In the genomic region with DNA sequence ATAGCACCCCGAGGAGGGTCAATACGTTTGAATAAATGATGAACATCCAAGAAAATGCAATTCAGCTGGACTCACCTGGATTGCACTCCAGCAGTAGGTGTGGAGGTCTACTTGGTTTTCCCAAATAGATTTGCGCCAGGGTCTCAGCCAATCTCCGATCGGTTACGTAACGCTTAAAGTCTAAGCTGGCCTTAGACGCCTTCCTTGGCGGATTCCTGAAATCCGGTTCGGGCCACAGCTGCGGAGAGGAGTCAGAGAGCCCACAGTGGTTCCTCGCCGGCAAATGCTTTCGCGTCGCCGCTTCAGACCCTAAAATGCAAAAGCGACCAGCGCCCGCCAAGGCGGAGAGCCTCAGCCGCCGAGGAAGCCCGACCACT, we compare ENCODE assay signal across 2 cellular contexts.
TF ChIP-seq lines count a peak whose summit lies in the region.

No MANE protein-coding gene starts in this region.

TF ChIP-seq in GM12878, 131 proteins besides CTCF, POLR2A, EP300 and RAD21:
- TF ChIP-seq NRF1 (conservative IDR thresholded peaks at IDR 0.05; ENCODE audit: low read depth, low read length) (no peak), TCF7 (IDR thresholded peaks at IDR 0.05; ENCODE audit: borderline replicate concordance) (no peak), EED (IDR thresholded peaks at IDR 0.05; ENCODE audit: low read depth) (0 out of 2 replicates have a peak, but pooled peaks have one; percentile 4), NR2C2 (IDR thresholded peaks at IDR 0.05; ENCODE audit: borderline replicate concordance, control insufficient read depth, insufficient read length, low read depth) (no peak)

TF ChIP-seq in HepG2, 621 proteins besides CTCF, POLR2A, EP300 and RAD21 (continues in another document):
- TF ChIP-seq HOXA5 (CRISPR knock-in tag; IDR thresholded peaks at IDR 0.05): 0 out of 2 replicates have a peak, but pooled peaks have one; percentile 7
- peak; percentile 6; the same call in 1 of the 2 replicates for TF ChIP-seq BORCS8-MEF2B (CRISPR knock-in tag; IDR thresholded peaks at IDR 0.05)
- TF ChIP-seq NFYB (CRISPR knock-in tag; IDR thresholded peaks at IDR 0.05): no peak
- no peak for TF ChIP-seq TEAD3 (CRISPR knock-in tag; optimal IDR thresholded peaks at IDR 0.05; ENCODE audit: borderline replicate concordance)
- no peak for TF ChIP-seq FOXK2 (IDR thresholded peaks at IDR 0.05)
- TF ChIP-seq MLX (CRISPR knock-in tag; IDR thresholded peaks at IDR 0.05): no peak
- TF ChIP-seq XRCC5 (optimal IDR thresholded peaks at IDR 0.05; ENCODE audit: low read length): no peak
- TF ChIP-seq SALL2 (CRISPR knock-in tag; IDR thresholded peaks at IDR 0.05): no peak
- TF ChIP-seq ZEB1 (IDR thresholded peaks at IDR 0.05; ENCODE audit: insufficient replicate concordance, low read depth): no peak
- TF ChIP-seq CEBPG (CRISPR knock-in tag; IDR thresholded peaks at IDR 0.05): 0 out of 2 replicates have a peak, but pooled peaks have one; percentile 26
- no peak for TF ChIP-seq REL (CRISPR knock-in tag; conservative IDR thresholded peaks at IDR 0.05)
- TF ChIP-seq HNRNPLL (IDR thresholded peaks at IDR 0.05; ENCODE audit: low read depth, low read length, poor library complexity, severe bottlenecking): no peak
- no peak for TF ChIP-seq ARNT2 (CRISPR knock-in tag; IDR thresholded peaks at IDR 0.05; ENCODE audit: low read depth)
- TF ChIP-seq ZNF382 (CRISPR knock-in tag; IDR thresholded peaks at IDR 0.05; ENCODE audit: borderline replicate concordance): no peak
- TF ChIP-seq SATB2 (CRISPR knock-in tag; IDR thresholded peaks at IDR 0.05): 0 out of 2 replicates have a peak, but pooled peaks have one; percentile 33
- no peak for TF ChIP-seq ZNF670 (CRISPR knock-in tag; IDR thresholded peaks at IDR 0.05; ENCODE audit: borderline replicate concordance)
- no peak for TF ChIP-seq HNRNPL (IDR thresholded peaks at IDR 0.05; ENCODE audit: low read depth, low read length)
- no peak for TF ChIP-seq ZNF276 (CRISPR knock-in tag; IDR thresholded peaks at IDR 0.05; ENCODE audit: low read depth)
- TF ChIP-seq ZNF615 (CRISPR knock-in tag; IDR thresholded peaks at IDR 0.05; ENCODE audit: borderline replicate concordance): no peak
- TF ChIP-seq, protein P1, sequence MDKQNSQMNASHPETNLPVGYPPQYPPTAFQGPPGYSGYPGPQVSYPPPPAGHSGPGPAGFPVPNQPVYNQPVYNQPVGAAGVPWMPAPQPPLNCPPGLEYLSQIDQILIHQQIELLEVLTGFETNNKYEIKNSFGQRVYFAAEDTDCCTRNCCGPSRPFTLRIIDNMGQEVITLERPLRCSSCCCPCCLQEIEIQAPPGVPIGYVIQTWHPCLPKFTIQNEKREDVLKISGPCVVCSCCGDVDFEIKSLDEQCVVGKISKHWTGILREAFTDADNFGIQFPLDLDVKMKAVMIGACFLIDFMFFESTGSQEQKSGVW (CRISPR knock-in tag; IDR thresholded peaks at IDR 0.05; ENCODE audit: borderline replicate concordance): no peak
- no peak for TF ChIP-seq ZFP1 (CRISPR knock-in tag; IDR thresholded peaks at IDR 0.05)
- TF ChIP-seq SMAD3 (CRISPR knock-in tag; IDR thresholded peaks at IDR 0.05): no peak
- TF ChIP-seq DPF2 (CRISPR knock-in tag; IDR thresholded peaks at IDR 0.05; ENCODE audit: borderline replicate concordance, low read depth): no peak
- TF ChIP-seq, protein P2, sequence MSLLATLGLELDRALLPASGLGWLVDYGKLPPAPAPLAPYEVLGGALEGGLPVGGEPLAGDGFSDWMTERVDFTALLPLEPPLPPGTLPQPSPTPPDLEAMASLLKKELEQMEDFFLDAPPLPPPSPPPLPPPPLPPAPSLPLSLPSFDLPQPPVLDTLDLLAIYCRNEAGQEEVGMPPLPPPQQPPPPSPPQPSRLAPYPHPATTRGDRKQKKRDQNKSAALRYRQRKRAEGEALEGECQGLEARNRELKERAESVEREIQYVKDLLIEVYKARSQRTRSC (CRISPR knock-in tag; IDR thresholded peaks at IDR 0.05; ENCODE audit: low read depth): no peak
- TF ChIP-seq ZNF280D (CRISPR knock-in tag; IDR thresholded peaks at IDR 0.05): no peak
- no peak for TF ChIP-seq HIC2 (CRISPR knock-in tag; IDR thresholded peaks at IDR 0.05; ENCODE audit: low read depth)
- no peak for TF ChIP-seq TCF7 (IDR thresholded peaks at IDR 0.05; ENCODE audit: low read depth)
- no peak; the same call in 1 of the 2 replicates for TF ChIP-seq BRCA1 (CRISPR knock-in tag; IDR thresholded peaks at IDR 0.05)
- TF ChIP-seq HNF1B (CRISPR knock-in tag; IDR thresholded peaks at IDR 0.05): no peak
- 0 out of 2 replicates have a peak, but pooled peaks have one; percentile 60 for TF ChIP-seq ZNF354B (CRISPR knock-in tag; IDR thresholded peaks at IDR 0.05)
- TF ChIP-seq ZFY (CRISPR knock-in tag; IDR thresholded peaks at IDR 0.05): no peak
- TF ChIP-seq ZNF557 (CRISPR knock-in tag; IDR thresholded peaks at IDR 0.05): no peak
- TF ChIP-seq KAT2B (IDR thresholded peaks at IDR 0.05; ENCODE audit: borderline replicate concordance, low read depth, low read length): no peak
- TF ChIP-seq SOX6 (IDR thresholded peaks at IDR 0.05): no peak
- TF ChIP-seq SOX6 (CRISPR knock-in tag; IDR thresholded peaks at IDR 0.05): no peak
- TF ChIP-seq, protein P3, sequence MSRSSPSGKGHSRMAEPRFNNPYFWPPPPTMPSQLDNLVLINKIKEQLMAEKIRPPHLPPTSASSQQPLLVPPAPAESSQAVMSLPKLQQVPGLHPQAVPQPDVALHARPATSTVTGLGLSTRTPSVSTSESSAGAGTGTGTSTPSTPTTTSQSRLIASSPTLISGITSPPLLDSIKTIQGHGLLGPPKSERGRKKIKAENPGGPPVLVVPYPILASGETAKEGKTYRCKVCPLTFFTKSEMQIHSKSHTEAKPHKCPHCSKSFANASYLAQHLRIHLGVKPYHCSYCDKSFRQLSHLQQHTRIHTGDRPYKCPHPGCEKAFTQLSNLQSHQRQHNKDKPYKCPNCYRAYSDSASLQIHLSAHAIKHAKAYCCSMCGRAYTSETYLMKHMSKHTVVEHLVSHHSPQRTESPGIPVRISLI (CRISPR knock-in tag; IDR thresholded peaks at IDR 0.05; ENCODE audit: borderline replicate concordance): no peak
- no peak for TF ChIP-seq BCL6 (CRISPR knock-in tag; IDR thresholded peaks at IDR 0.05)
- no peak for TF ChIP-seq ZNF629 (CRISPR knock-in tag; conservative IDR thresholded peaks at IDR 0.05)
- no peak for TF ChIP-seq TBL1XR1 (IDR thresholded peaks at IDR 0.05; ENCODE audit: borderline replicate concordance, low read length, partially characterized antibody)
- no peak for TF ChIP-seq TOPORS (CRISPR knock-in tag; IDR thresholded peaks at IDR 0.05)
- TF ChIP-seq, protein P4, sequence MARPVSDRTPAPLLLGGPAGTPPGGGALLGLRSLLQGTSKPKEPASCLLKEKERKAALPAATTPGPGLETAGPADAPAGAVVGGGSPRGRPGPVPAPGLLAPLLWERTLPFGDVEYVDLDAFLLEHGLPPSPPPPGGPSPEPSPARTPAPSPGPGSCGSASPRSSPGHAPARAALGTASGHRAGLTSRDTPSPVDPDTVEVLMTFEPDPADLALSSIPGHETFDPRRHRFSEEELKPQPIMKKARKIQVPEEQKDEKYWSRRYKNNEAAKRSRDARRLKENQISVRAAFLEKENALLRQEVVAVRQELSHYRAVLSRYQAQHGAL (CRISPR knock-in tag; IDR thresholded peaks at IDR 0.05; ENCODE audit: not compliant biosample characterization): peak; percentile 23
- no peak for TF ChIP-seq NR3C1 (CRISPR knock-in tag; IDR thresholded peaks at IDR 0.05)
- TF ChIP-seq ZNF232 (CRISPR knock-in tag; IDR thresholded peaks at IDR 0.05; ENCODE audit: borderline replicate concordance): no peak
- TF ChIP-seq, protein P5, sequence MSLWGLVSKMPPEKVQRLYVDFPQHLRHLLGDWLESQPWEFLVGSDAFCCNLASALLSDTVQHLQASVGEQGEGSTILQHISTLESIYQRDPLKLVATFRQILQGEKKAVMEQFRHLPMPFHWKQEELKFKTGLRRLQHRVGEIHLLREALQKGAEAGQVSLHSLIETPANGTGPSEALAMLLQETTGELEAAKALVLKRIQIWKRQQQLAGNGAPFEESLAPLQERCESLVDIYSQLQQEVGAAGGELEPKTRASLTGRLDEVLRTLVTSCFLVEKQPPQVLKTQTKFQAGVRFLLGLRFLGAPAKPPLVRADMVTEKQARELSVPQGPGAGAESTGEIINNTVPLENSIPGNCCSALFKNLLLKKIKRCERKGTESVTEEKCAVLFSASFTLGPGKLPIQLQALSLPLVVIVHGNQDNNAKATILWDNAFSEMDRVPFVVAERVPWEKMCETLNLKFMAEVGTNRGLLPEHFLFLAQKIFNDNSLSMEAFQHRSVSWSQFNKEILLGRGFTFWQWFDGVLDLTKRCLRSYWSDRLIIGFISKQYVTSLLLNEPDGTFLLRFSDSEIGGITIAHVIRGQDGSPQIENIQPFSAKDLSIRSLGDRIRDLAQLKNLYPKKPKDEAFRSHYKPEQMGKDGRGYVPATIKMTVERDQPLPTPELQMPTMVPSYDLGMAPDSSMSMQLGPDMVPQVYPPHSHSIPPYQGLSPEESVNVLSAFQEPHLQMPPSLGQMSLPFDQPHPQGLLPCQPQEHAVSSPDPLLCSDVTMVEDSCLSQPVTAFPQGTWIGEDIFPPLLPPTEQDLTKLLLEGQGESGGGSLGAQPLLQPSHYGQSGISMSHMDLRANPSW (CRISPR knock-in tag; IDR thresholded peaks at IDR 0.05; ENCODE audit: borderline replicate concordance): peak; percentile 10; the same call in 1 of the 2 replicates
- TF ChIP-seq MAZ (IDR thresholded peaks at IDR 0.05; ENCODE audit: borderline replicate concordance, low read depth, low read length): no peak
- TF ChIP-seq MAZ (CRISPR knock-in tag; IDR thresholded peaks at IDR 0.05; ENCODE audit: low read depth): no peak
- TF ChIP-seq CEBPB (IDR thresholded peaks at IDR 0.05; ENCODE audit: borderline replicate concordance, low read depth, low read length): peak; percentile 71; the same call in 1 of the 2 replicates
- no peak for TF ChIP-seq ZKSCAN8 (CRISPR knock-in tag; IDR thresholded peaks at IDR 0.05; ENCODE audit: borderline replicate concordance)
- TF ChIP-seq ZNF10 (CRISPR knock-in tag; IDR thresholded peaks at IDR 0.05; ENCODE audit: borderline replicate concordance, low read depth): no peak
- TF ChIP-seq NBN (conservative IDR thresholded peaks at IDR 0.05): no peak
- TF ChIP-seq JUND (CRISPR knock-in tag; IDR thresholded peaks at IDR 0.05): no peak
- TF ChIP-seq ZKSCAN1 (IDR thresholded peaks at IDR 0.05; ENCODE audit: low read length): no peak
- no peak for TF ChIP-seq NR2F1 (CRISPR knock-in tag; IDR thresholded peaks at IDR 0.05)
